In the genomic region with DNA sequence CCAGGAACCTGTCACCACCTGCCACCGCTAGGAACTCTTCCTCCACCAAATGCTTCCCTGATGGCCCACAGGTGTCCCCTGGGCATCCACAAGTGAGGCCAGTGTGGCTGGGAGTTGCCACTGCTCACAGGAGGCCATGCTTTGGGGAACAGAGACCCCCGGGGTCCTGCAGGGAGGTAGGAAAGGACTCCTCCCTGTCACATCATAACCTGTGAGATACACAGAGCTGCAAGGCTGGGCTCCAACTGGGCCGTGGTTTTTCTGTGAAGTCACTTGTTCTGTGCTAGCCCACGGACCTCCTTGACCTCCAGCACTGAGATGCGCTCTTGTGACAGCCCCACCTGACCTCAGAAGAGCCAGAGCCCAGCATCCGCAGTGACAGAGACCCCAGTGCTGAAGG, we compare ENCODE assay signal across 37 cellular contexts.
"Had no signal": no experiment of that assay in that cellular context is flagged by ENCODE, and none has a peak within 500 bp of the region (broad histone marks: within the 10 kb centered on the region; RNA-seq: fewer than 3 reads in every experiment).

No MANE protein-coding gene starts in this region.

- H3K9me3 Mint-ChIP-seq: activated CD4-positive, alpha-beta memory T cell treated with anti-CD3 and anti-CD28 coated beads, Interleukin-2, amount 10 ng/mL, durations not matched to agents 7 days and 5 days; activated CD4-positive, alpha-beta T cell treated with anti-CD3 and anti-CD28 coated beads, Interleukin-2, amount 10 ng/mL, durations not matched to agents 7 days and 5 days; activated naive CD4-positive, alpha-beta T cell treated with anti-CD3 and anti-CD28 coated beads, Interleukin-2, amount 50 U/mL, for 24 hours; activated naive CD8-positive, alpha-beta T cell treated with anti-CD3 and anti-CD28 coated beads, Interleukin-2, amount 10 ng/mL, durations not matched to agents 7 days and 5 days; activated naive CD8-positive, alpha-beta T cell treated with anti-CD3 and anti-CD28 coated beads, Interleukin-2, amount 50 U/mL, for 24 hours; activated T-helper 2 cell treated with anti-CD3 and anti-CD28 coated beads, Interferon-gamma antibody, Interleukin-2, Interleukin-4, amounts not matched to agents 10 μg/mL and 5 μg/mL and 100 μg/mL, durations not matched to agents 14 hours and 24 hours and 36 hours; central memory CD8-positive, alpha-beta T cell; T-helper 2 cell treated with Interferon-gamma antibody and Interleukin-4, amounts not matched to agents 5 μg/mL and 100 μg/mL, for 36 hours had no signal

- H3K4me3 Mint-ChIP-seq: activated CD4-positive, alpha-beta memory T cell treated with anti-CD3 and anti-CD28 coated beads, Interleukin-2, amount 10 ng/mL, durations not matched to agents 7 days and 5 days; activated CD4-positive, alpha-beta T cell treated with anti-CD3 and anti-CD28 coated beads for 36 hours; activated CD4-positive, alpha-beta T cell treated with anti-CD3 and anti-CD28 coated beads, Interleukin-2, amount 10 ng/mL, durations not matched to agents 7 days and 5 days; activated CD8-positive, alpha-beta memory T cell treated with anti-CD3 and anti-CD28 coated beads, Interleukin-2, amount 10 ng/mL, durations not matched to agents 7 days and 5 days; activated CD8-positive, alpha-beta T cell treated with anti-CD3 and anti-CD28 coated beads, Interleukin-2, amount 10 ng/mL, durations not matched to agents 7 days and 5 days; activated naive CD4-positive, alpha-beta T cell treated with anti-CD3 and anti-CD28 coated beads, Interleukin-2, amount 10 ng/mL, durations not matched to agents 7 days and 5 days; activated naive CD4-positive, alpha-beta T cell treated with anti-CD3 and anti-CD28 coated beads, Interleukin-2, amount 50 U/mL, for 24 hours; activated naive CD8-positive, alpha-beta T cell; activated naive CD8-positive, alpha-beta T cell treated with anti-CD3 and anti-CD28 coated beads, Interleukin-2, amount 10 ng/mL, durations not matched to agents 7 days and 5 days; activated naive CD8-positive, alpha-beta T cell treated with anti-CD3 and anti-CD28 coated beads, Interleukin-2, amount 50 U/mL, for 24 hours; activated T-cell treated with anti-CD3 and anti-CD28 coated beads, Interleukin-2, amount 50 U/mL, for 24 hours; central memory CD8-positive, alpha-beta T cell; T-helper 1 cell treated with Interleukin-12 subunit alpha and Interleukin-12 subunit beta and Interleukin-4 antibody, amounts not matched to agents 30 μg/mL and 1 μg/mL, for 36 hours; T-helper 2 cell treated with Interferon-gamma antibody and Interleukin-4, amounts not matched to agents 5 μg/mL and 100 μg/mL, for 36 hours; WTC11 had no signal

- H3K36me3 ChIP-seq: ascending aorta, brain microvascular endothelial cell, breast epithelium, WERI-Rb-1 had no signal

- DNase-seq: activated CD4-positive, alpha-beta memory T cell treated with anti-CD3 and anti-CD28 coated beads, Interleukin-2, amount 10 ng/mL, durations not matched to agents 7 days and 5 days; activated CD4-positive, alpha-beta T cell treated with anti-CD3 and anti-CD28 coated beads for 1 hour; activated CD4-positive, alpha-beta T cell treated with anti-CD3 and anti-CD28 coated beads for 36 hours; activated CD4-positive, alpha-beta T cell treated with anti-CD3 and anti-CD28 coated beads for 48 hours; activated CD4-positive, alpha-beta T cell treated with anti-CD3 and anti-CD28 coated beads, Interleukin-2, amount 10 ng/mL, durations not matched to agents 7 days and 5 days; activated CD4-positive, alpha-beta T cell treated with anti-CD3 and anti-CD28 coated beads, Interleukin-2, amount 50 U/mL, for 48 hours; activated CD4-positive, CD25-positive, alpha-beta regulatory T cell; activated CD8-positive, alpha-beta memory T cell treated with anti-CD3 and anti-CD28 coated beads for 24 hours; activated CD8-positive, alpha-beta memory T cell treated with anti-CD3 and anti-CD28 coated beads, Interleukin-2, amount 10 ng/mL, durations not matched to agents 7 days and 5 days; activated CD8-positive, alpha-beta memory T cell treated with anti-CD3 and anti-CD28 coated beads, Interleukin-2, amount 50 U/mL, for 48 hours; activated CD8-positive, alpha-beta T cell treated with anti-CD3 and anti-CD28 coated beads, Interleukin-2, amount 10 ng/mL, durations not matched to agents 7 days and 5 days; activated effector memory CD4-positive, alpha-beta T cell treated with Interleukin-2 at 50 U/mL for 16 hours; activated gamma-delta T cell; activated naive CD4-positive, alpha-beta T cell treated with anti-CD3 and anti-CD28 coated beads, Interleukin-2, amount 10 ng/mL, durations not matched to agents 7 days and 5 days; activated naive CD4-positive, alpha-beta T cell treated with Interleukin-2 at 50 U/mL for 16 hours; activated naive CD8-positive, alpha-beta T cell treated with anti-CD3 and anti-CD28 coated beads, Interleukin-2, amount 10 ng/mL, durations not matched to agents 7 days and 5 days; activated naive CD8-positive, alpha-beta T cell treated with anti-CD3 and anti-CD28 coated beads, Interleukin-2, amount 50 U/mL, for 24 hours; activated T-cell treated with anti-CD3 and anti-CD28 coated beads, Interleukin-2, amount 50 U/mL, for 24 hours; activated T-cell treated with anti-CD3 and anti-CD28 coated beads, Interleukin-2, amount 50 U/mL, for 48 hours; amygdala; anterior cingulate cortex; brain microvascular endothelial cell; cerebellar nuclear complex; T-helper 1 cell; T-helper 2 cell; T-helper 9 cell; WERI-Rb-1 had no signal

- H3K36me3 Mint-ChIP-seq: activated CD8-positive, alpha-beta memory T cell treated with anti-CD3 and anti-CD28 coated beads, Interleukin-2, amount 10 ng/mL, durations not matched to agents 7 days and 5 days; activated naive CD4-positive, alpha-beta T cell treated with anti-CD3 and anti-CD28 coated beads, Interleukin-2, amount 10 ng/mL, durations not matched to agents 7 days and 5 days; activated naive CD4-positive, alpha-beta T cell treated with anti-CD3 and anti-CD28 coated beads, Interleukin-2, amount 50 U/mL, for 24 hours; activated naive CD8-positive, alpha-beta T cell; activated naive CD8-positive, alpha-beta T cell treated with anti-CD3 and anti-CD28 coated beads, Interleukin-2, amount 10 ng/mL, durations not matched to agents 7 days and 5 days had no signal

- H3K27ac ChIP-seq: ascending aorta, brain microvascular endothelial cell, breast epithelium, WERI-Rb-1 had no signal

- H3K4me3 ChIP-seq: ascending aorta, breast epithelium had no signal

- H3K9me3 ChIP-seq: ascending aorta had no signal

- H3K4me1 ChIP-seq: ascending aorta, breast epithelium had no signal

- H3K27me3 ChIP-seq: ascending aorta, brain microvascular endothelial cell, breast epithelium had no signal

- H3K27me3 Mint-ChIP-seq: activated CD4-positive, alpha-beta memory T cell treated with anti-CD3 and anti-CD28 coated beads, Interleukin-2, amount 10 ng/mL, durations not matched to agents 7 days and 5 days; activated CD4-positive, alpha-beta T cell treated with anti-CD3 and anti-CD28 coated beads for 36 hours; activated CD8-positive, alpha-beta memory T cell treated with anti-CD3 and anti-CD28 coated beads, Interleukin-2, amount 10 ng/mL, durations not matched to agents 7 days and 5 days had no signal

- H3K4me1 Mint-ChIP-seq: activated CD4-positive, alpha-beta memory T cell treated with anti-CD3 and anti-CD28 coated beads, Interleukin-2, amount 10 ng/mL, durations not matched to agents 7 days and 5 days; activated CD4-positive, alpha-beta T cell treated with anti-CD3 and anti-CD28 coated beads for 36 hours; activated CD4-positive, alpha-beta T cell treated with anti-CD3 and anti-CD28 coated beads, Interleukin-2, amount 10 ng/mL, durations not matched to agents 7 days and 5 days; activated CD8-positive, alpha-beta memory T cell treated with anti-CD3 and anti-CD28 coated beads, Interleukin-2, amount 10 ng/mL, durations not matched to agents 7 days and 5 days; activated naive CD4-positive, alpha-beta T cell treated with anti-CD3 and anti-CD28 coated beads, Interleukin-2, amount 10 ng/mL, durations not matched to agents 7 days and 5 days; activated naive CD4-positive, alpha-beta T cell treated with anti-CD3 and anti-CD28 coated beads, Interleukin-2, amount 50 U/mL, for 24 hours; activated naive CD8-positive, alpha-beta T cell treated with anti-CD3 and anti-CD28 coated beads, Interleukin-2, amount 10 ng/mL, durations not matched to agents 7 days and 5 days; activated naive CD8-positive, alpha-beta T cell treated with anti-CD3 and anti-CD28 coated beads, Interleukin-2, amount 50 U/mL, for 24 hours; central memory CD8-positive, alpha-beta T cell; WTC11 had no signal

- H3K27ac Mint-ChIP-seq: activated CD4-positive, alpha-beta memory T cell treated with anti-CD3 and anti-CD28 coated beads, Interleukin-2, amount 10 ng/mL, durations not matched to agents 7 days and 5 days; activated CD4-positive, alpha-beta T cell treated with anti-CD3 and anti-CD28 coated beads for 36 hours; activated CD4-positive, alpha-beta T cell treated with anti-CD3 and anti-CD28 coated beads, Interleukin-2, amount 10 ng/mL, durations not matched to agents 7 days and 5 days; activated CD8-positive, alpha-beta memory T cell treated with anti-CD3 and anti-CD28 coated beads, Interleukin-2, amount 10 ng/mL, durations not matched to agents 7 days and 5 days; activated CD8-positive, alpha-beta T cell treated with anti-CD3 and anti-CD28 coated beads, Interleukin-2, amount 10 ng/mL, durations not matched to agents 7 days and 5 days; activated naive CD4-positive, alpha-beta T cell treated with anti-CD3 and anti-CD28 coated beads, Interleukin-2, amount 10 ng/mL, durations not matched to agents 7 days and 5 days; activated naive CD4-positive, alpha-beta T cell treated with anti-CD3 and anti-CD28 coated beads, Interleukin-2, amount 50 U/mL, for 24 hours; activated naive CD8-positive, alpha-beta T cell; activated naive CD8-positive, alpha-beta T cell treated with anti-CD3 and anti-CD28 coated beads, Interleukin-2, amount 10 ng/mL, durations not matched to agents 7 days and 5 days; activated naive CD8-positive, alpha-beta T cell treated with anti-CD3 and anti-CD28 coated beads, Interleukin-2, amount 50 U/mL, for 24 hours; activated T-cell treated with anti-CD3 and anti-CD28 coated beads, Interleukin-2, amount 50 U/mL, for 24 hours; activated T-helper 2 cell treated with anti-CD3 and anti-CD28 coated beads, Interferon-gamma antibody, Interleukin-2, Interleukin-4, amounts not matched to agents 10 μg/mL and 5 μg/mL and 100 μg/mL, durations not matched to agents 14 hours and 24 hours and 36 hours; T-helper 1 cell treated with Interleukin-12 subunit alpha and Interleukin-12 subunit beta and Interleukin-4 antibody, amounts not matched to agents 30 μg/mL and 1 μg/mL, for 36 hours; T-helper 2 cell treated with Interferon-gamma antibody and Interleukin-4, amounts not matched to agents 5 μg/mL and 100 μg/mL, for 36 hours; WTC11 had no signal

- ATAC-seq: activated CD4-positive, alpha-beta T cell treated with anti-CD3 and anti-CD28 coated beads for 36 hours; activated CD4-positive, CD25-positive, alpha-beta regulatory T cell treated with anti-CD3 and anti-CD28 coated beads, Interleukin-2, amount 50 U/mL, for 24 hours; activated CD8-positive, alpha-beta memory T cell treated with anti-CD3 and anti-CD28 coated beads, Interleukin-2, amount 10 ng/mL, durations not matched to agents 7 days and 5 days; activated CD8-positive, alpha-beta T cell treated with anti-CD3 and anti-CD28 coated beads, Interleukin-2, amount 10 ng/mL, durations not matched to agents 7 days and 5 days; activated naive CD8-positive, alpha-beta T cell treated with anti-CD3 and anti-CD28 coated beads, Interleukin-2, amount 50 U/mL, for 24 hours; WTC11 had no signal
